In the genomic region with DNA sequence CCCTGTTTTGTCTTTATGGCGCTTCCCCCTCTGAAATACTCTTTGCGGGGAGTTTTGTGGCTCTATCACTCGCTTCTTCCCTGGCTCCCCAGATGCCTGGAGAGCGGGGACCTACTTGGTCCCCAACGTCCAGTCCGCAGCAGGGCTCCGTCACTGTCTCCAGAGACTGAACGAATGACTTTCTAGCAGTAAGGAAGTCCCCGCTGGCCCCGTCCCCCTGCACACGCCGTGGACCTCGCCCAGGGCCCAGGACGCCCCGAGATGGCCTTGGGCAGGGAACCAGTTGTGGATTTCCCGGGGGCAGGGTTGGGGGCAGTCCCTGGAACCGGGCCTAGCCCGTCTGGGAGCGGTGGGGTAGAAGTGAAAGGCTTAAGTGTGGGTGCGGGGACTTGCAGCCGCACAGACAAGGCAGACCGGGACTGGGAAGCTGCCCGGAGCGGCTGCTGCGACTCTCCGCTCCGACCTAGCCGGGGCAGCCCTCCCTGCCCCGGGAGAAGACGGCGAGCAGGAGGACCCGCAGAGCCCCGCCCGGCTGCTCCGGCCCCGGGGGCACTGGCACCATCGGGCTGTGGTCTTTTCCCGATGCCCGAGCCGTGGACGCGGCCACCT, we compare ENCODE assay signal across 8 cellular contexts. TPM values are rescaled to one million over a fixed set of nuclear protein-coding genes. Genes with fewer than 3 reads are reported as not detected.
DNase-seq lines count a peak whose midpoint lies in the region; FAIRE-seq and TF ChIP-seq lines count a peak whose summit lies in the region.

No MANE protein-coding gene starts in this region.

- peak overlapping the region; percentile 24 for H3K4me3 ChIP-seq in GM12875 (ENCODE audit: low read depth, low read length)
- peak overlapping the region; percentile 52 for H3K4me3 ChIP-seq in KMS-11 (IDR thresholded peaks at IDR 0.05; ENCODE audit: insufficient read depth, low read depth, low read length)
- peak overlapping the region; percentile 37 to 67 (median 51) for H3K4me3 ChIP-seq in endothelial cell of umbilical vein (replicated peaks in 1 of 3; ENCODE audit: insufficient read depth in 1 of 3, low read depth in 1 of 3, low read length in 3 of 3)
- peak overlapping the region; percentile 17 to 43 (median 41) for H3K4me3 ChIP-seq in thyroid gland (replicated peaks in 1 of 3)

- dilution Hi-C loops in endothelial cell of umbilical vein (cut with MboI; ENCODE audit: extremely low pct_ligation_motif_present, low sequenced_read_pairs): no loop called here

- no peaks in the 10 kb centered on the region for H3K36me3 ChIP-seq in KMS-11 (ENCODE audit: insufficient read depth)
- no peaks in the 10 kb centered on the region for H3K36me3 ChIP-seq in endothelial cell of umbilical vein (ENCODE audit: control insufficient read depth in 2 of 2, extremely low read depth in 1 of 2, insufficient read depth in 2 of 2, low read length in 2 of 2)
- no peaks in the 10 kb centered on the region for H3K36me3 ChIP-seq in thyroid gland

- H3K4me1 ChIP-seq in KMS-11 (ENCODE audit: low read depth, poor library complexity, severe bottlenecking): peaks cover 7% of the 10 kb centered on the region
- H3K4me1 ChIP-seq in endothelial cell of umbilical vein (ENCODE audit: control insufficient read depth, extremely low read depth, insufficient read depth, low read length): peaks cover 10% of the 10 kb centered on the region
- H3K4me1 ChIP-seq in thyroid gland: peaks cover 11 to 17% of the 10 kb centered on the region in 2 donors

- no peaks in the 10 kb centered on the region for H3K9me3 ChIP-seq in endothelial cell of umbilical vein (replicated peaks; ENCODE audit: control insufficient read depth, insufficient read depth, low read length)
- H3K9me3 ChIP-seq in thyroid gland: no peaks in the 10 kb centered on the region

- H2AFZ ChIP-seq in KMS-11 (ENCODE audit: low read depth) (peak overlapping the region; percentile 100), endothelial cell of umbilical vein (ENCODE audit: low read depth, low read length) (peak overlapping the region; percentile 74)

- H3K79me2 ChIP-seq in KMS-11 (ENCODE audit: insufficient read depth, low read depth): no peaks in the 10 kb centered on the region
- peaks cover 10% of the 10 kb centered on the region for H3K79me2 ChIP-seq in endothelial cell of umbilical vein (ENCODE audit: control insufficient read depth, insufficient read depth, low read length)

- H3K27ac ChIP-seq in KMS-11 (no peak overlapping the region), endothelial cell of umbilical vein (ENCODE audit: insufficient read depth, low read depth, low read length) (peak overlapping the region; percentile 14), thyroid gland (peak overlapping the region; percentile 86 to 93 (median 89))

- H3K9ac ChIP-seq in KMS-11: no peak overlapping the region
- H3K9ac ChIP-seq in endothelial cell of umbilical vein (replicated peaks; ENCODE audit: extremely low read depth, insufficient read depth, low read length): peak overlapping the region; percentile 71

- TF ChIP-seq CTCF in GM12875 (IDR thresholded peaks at IDR 0.05; ENCODE audit: borderline replicate concordance, insufficient read depth, low read depth, low read length) (no peak), KMS-11 (conservative IDR thresholded peaks at IDR 0.05; ENCODE audit: low read depth, low read length) (no peak), endothelial cell of umbilical vein (IDR thresholded peaks at IDR 0.05; ENCODE audit: extremely low read depth in 1 of 2, insufficient read depth in 1 of 2, low read depth in 1 of 2, low read length in 2 of 2) (no peak), thyroid gland (IDR thresholded peaks at IDR 0.05) (no peak)

- intact Hi-C loops in endothelial cell of umbilical vein (cut with micrococcal nuclease) (loop anchor here (1.0 to 10.0 kb wide), 15 partner anchors 43 to 886 kb away; no protein-coding TSS in a partner anchor), thyroid gland (cut with DNase I) (loop anchor here (10.0 kb wide), 2 partner anchors 468 to 1838 kb away; no protein-coding TSS in a partner anchor)

- CTCF ChIA-PET in endothelial cell of umbilical vein (lab: Charles Lee): interaction anchor here (0.5 to 4.5 kb wide), 33 partner anchors 10 to 1928 kb away, joined by 3 to 87 read pairs (median 4); no protein-coding TSS in a partner anchor

- no TSS peak for BruUV-seq in endothelial cell of umbilical vein (replicated peaks; lab: Mats Ljungman, UMichigan)

- TF ChIP-seq POLR2A in endothelial cell of umbilical vein (IDR thresholded peaks at IDR 0.05; ENCODE audit: low read depth, low read length) (peak; percentile 44), thyroid gland (IDR thresholded peaks at IDR 0.05) (no peak)

- no peaks in the 10 kb centered on the region for H4K20me1 ChIP-seq in KMS-11 (ENCODE audit: insufficient read depth)
- no peaks in the 10 kb centered on the region for H4K20me1 ChIP-seq in endothelial cell of umbilical vein (replicated peaks; ENCODE audit: control insufficient read depth, extremely low read depth, insufficient read depth, low read length)

- H3K4me2 ChIP-seq in KMS-11 (peak overlapping the region; percentile 69), endothelial cell of umbilical vein (ENCODE audit: insufficient read depth, low read length) (peak overlapping the region; percentile 88)

- DNase-seq in H4 (ENCODE audit: low spot score): peak; percentile 52
- DNase-seq in activated CD4-positive, alpha-beta T cell treated with anti-CD3 and anti-CD28 coated beads, Interleukin-2, amount 50 U/mL, for 48 hours: peak; percentile 41
- DNase-seq in endothelial cell of umbilical vein (ENCODE audit: low read depth, low spot score): peak; percentile 71
- peak; percentile 19 for DNase-seq in mucosa of gallbladder (ENCODE audit: low spot score)
- DNase-seq in thyroid gland: peak; percentile 68 to 70
- no peak for DNase-seq in middle frontal gyrus (ENCODE audit: extremely low spot score, low spot score)

- WGBS in thyroid gland, 2 donors: 0 to 1% methylated on average over 13 to 25 of the region's 42 CpGs

- no peaks in the 10 kb centered on the region for H3K9me1 ChIP-seq in endothelial cell of umbilical vein (replicated peaks; ENCODE audit: control insufficient read depth, extremely low read depth, insufficient read depth, low read length)

- POLR2A ChIA-PET in endothelial cell of umbilical vein (lab: Charles Lee): no interaction called here

- FAIRE-seq in endothelial cell of umbilical vein (lab: Jason Lieb, UNC): no peak

- H3K27me3 ChIP-seq in KMS-11 (ENCODE audit: insufficient read depth, low read depth): peaks cover 5% of the 10 kb centered on the region; the same call in 1 of the 2 replicates
- peaks cover 3 to 8% of the 10 kb centered on the region in 2 experiments for H3K27me3 ChIP-seq in endothelial cell of umbilical vein (ENCODE audit: control insufficient read depth in 2 of 2, insufficient read depth in 2 of 2, low read length in 2 of 2)
- no peaks in the 10 kb centered on the region for H3K27me3 ChIP-seq in thyroid gland

TF ChIP-seq in endothelial cell of umbilical vein, 7 proteins besides CTCF, POLR2A, EP300 and RAD21:
- TF ChIP-seq, protein P1, sequence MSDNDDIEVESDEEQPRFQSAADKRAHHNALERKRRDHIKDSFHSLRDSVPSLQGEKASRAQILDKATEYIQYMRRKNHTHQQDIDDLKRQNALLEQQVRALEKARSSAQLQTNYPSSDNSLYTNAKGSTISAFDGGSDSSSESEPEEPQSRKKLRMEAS (IDR thresholded peaks at IDR 0.05; ENCODE audit: insufficient read depth, insufficient read length): no peak
- TF ChIP-seq FOS (IDR thresholded peaks at IDR 0.05; ENCODE audit: borderline replicate concordance, insufficient read depth, low read length) (no peak), JUN (IDR thresholded peaks at IDR 0.05; ENCODE audit: borderline replicate concordance, insufficient read depth, insufficient read length, low read depth) (no peak), EZH2 (IDR thresholded peaks at IDR 0.05; ENCODE audit: borderline replicate concordance, low read depth, low read length, severe bottlenecking) (no peak), GATA2 (IDR thresholded peaks at IDR 0.05; ENCODE audit: insufficient read depth, insufficient read length, low read depth, low read length) (no peak), MYC (IDR thresholded peaks at IDR 0.05; ENCODE audit: low read depth, low read length) (no peak)
TF ChIP-seq in endothelial cell of umbilical vein: peak in this region for 0.

RNA-seq across cellular contexts. Expression of a gene that starts 0.8 kb away (rescaled TPM):
- 103 and 110 TPM in 2 replicates for total RNA-seq in H4 (2014; rRNA removed; shearing (Covaris generic))
- total RNA-seq in endothelial cell of umbilical vein: 17.4 and 19.8 TPM in 2 replicates
- 11.5 and 11.9 TPM in 2 replicates for polyA plus RNA-seq in endothelial cell of umbilical vein
- polyA plus RNA-seq in endothelial cell of umbilical vein (2011; cell fraction: cytosol; rRNA removed): 6.4 and 7.6 TPM in 2 replicates
- polyA plus RNA-seq in endothelial cell of umbilical vein (2011; cell fraction: nucleus; rRNA removed): 40.6 and 42.1 TPM in 2 replicates
- polyA plus RNA-seq in endothelial cell of umbilical vein (2012): 11.0 and 18.2 TPM in 2 replicates
- polyA minus RNA-seq in endothelial cell of umbilical vein: 42.8 and 61.4 TPM in 2 replicates
- not detected for polyA minus RNA-seq in endothelial cell of umbilical vein (2011; cell fraction: cytosol; rRNA and poly(A)+ RNA removed)
- 73.1 and 96.4 TPM in 2 replicates for polyA minus RNA-seq in endothelial cell of umbilical vein (2011; cell fraction: nucleus; rRNA and poly(A)+ RNA removed)
- total RNA-seq in mucosa of gallbladder: 9.0 TPM
- 10 to 100 TPM; 38.9 to 98.9 (median 68.0) TPM for total RNA-seq in thyroid gland
